ENCODE assay signal across 11 cellular contexts in genomic region chr14:51448831-51449665, GRCh38.
DNase-seq lines count a peak whose midpoint lies in the region; ATAC-seq, FAIRE-seq and TF ChIP-seq lines count a peak whose summit lies in the region.
"Had no signal": no experiment of that assay in that cellular context is flagged by ENCODE, and none has a peak within 500 bp of the region (broad histone marks: within the 10 kb centered on the region; RNA-seq: fewer than 3 reads in every experiment).

No MANE protein-coding gene starts in this region.

- DNase-seq in Right ventricle myocardium inferior (ENCODE audit: missing footprints) (no peak), right atrium auricular region (ENCODE audit: low spot score) (no peak), cardiac fibroblast (ENCODE audit: low read depth in 2 of 2) (peak; percentile 75 to 86), kidney (peak; percentile 78), aorta (peak in 1 of 2 donors; percentile 51)
- no peak for DNase-seq in activated CD4-positive, alpha-beta T cell treated with anti-CD3 and anti-CD28 coated beads, Interleukin-2, amount 50 U/mL, for 1 hour
- DNase-seq: activated CD8-positive, alpha-beta T cell treated with anti-CD3 and anti-CD28 coated beads, Interleukin-2, amount 10 ng/mL, durations not matched to agents 7 days and 5 days; NCI-H1105 treated with DMSO at 0.1 percent for 48 hours had no signal

- H3K4me1 ChIP-seq in right atrium auricular region (peaks cover 0 to 9% of the 10 kb centered on the region in 2 donors), kidney (ENCODE audit: control insufficient read depth in 1 of 2, insufficient read depth in 1 of 2, low read depth in 1 of 2, low read length in 2 of 2) (no peaks in the 10 kb centered on the region), aorta (ENCODE audit: control insufficient read depth in 1 of 2, insufficient read depth in 2 of 2, low read length in 2 of 2) (no peaks in the 10 kb centered on the region)

- H3K9ac ChIP-seq in kidney (ENCODE audit: low read length in 2 of 2): no peak overlapping the region

- H3K27me3 ChIP-seq in right atrium auricular region (no peaks in the 10 kb centered on the region), aorta (ENCODE audit: control insufficient read depth in 1 of 2, insufficient read depth in 2 of 2, low read length in 1 of 2) (no peaks in the 10 kb centered on the region)

- TF ChIP-seq CTCF in right atrium auricular region (IDR thresholded peaks at IDR 0.05) (no peak), cardiac fibroblast (IDR thresholded peaks at IDR 0.05; ENCODE audit: low read depth, low read length) (no peak), kidney (IDR thresholded peaks at IDR 0.05; ENCODE audit: borderline replicate concordance, extremely low read depth, insufficient read depth) (no peak)

- intact Hi-C loops in Right ventricle myocardium inferior (cut with DNase I): no loop called here
- intact Hi-C loops in kidney (cut with DNase I): no loop called here
- intact Hi-C loops in aorta (cut with DNase I): loop anchor here in 1 of 2 donors (5.0 to 10.0 kb wide), 2 partner anchors 164 to 203 kb away; partner anchors contain the start of gene FRMD6

- ATAC-seq in Right ventricle myocardium inferior (peak; percentile 94), aorta (ENCODE audit: low FRiP score) (peak; percentile 75), HG03097 (IDR thresholded peaks at IDR 0.05; ENCODE audit: low FRiP score, unreplicated experiment) (no peak), HG03135 (IDR thresholded peaks at IDR 0.05; ENCODE audit: unreplicated experiment) (no peak)
- ATAC-seq: activated CD8-positive, alpha-beta T cell treated with anti-CD3 and anti-CD28 coated beads, Interleukin-2, amount 10 ng/mL, durations not matched to agents 7 days and 5 days had no signal

- WGBS in aorta, 2 donors: 11 to 15% methylated on average over 2 of the region's 2 CpGs

- FAIRE-seq in kidney (lab: Jason Lieb, UNC): no peak
- FAIRE-seq: colon had no signal

- H3K4me3 ChIP-seq in right atrium auricular region: no peak overlapping the region
- no peak overlapping the region for H3K4me3 ChIP-seq in cardiac fibroblast (replicated peaks in 1 of 2; ENCODE audit: low read depth in 2 of 2, low read length in 2 of 2)
- H3K4me3 ChIP-seq in kidney (ENCODE audit: low read length in 2 of 2): no peak overlapping the region
- H3K4me3 ChIP-seq in aorta (ENCODE audit: low read length in 2 of 2): no peak overlapping the region

- H3K36me3 ChIP-seq in right atrium auricular region (no peaks in the 10 kb centered on the region), kidney (ENCODE audit: control insufficient read depth in 1 of 2, insufficient read depth in 2 of 2, low read length in 2 of 2) (no peaks in the 10 kb centered on the region), aorta (ENCODE audit: control insufficient read depth in 1 of 2, insufficient read depth in 2 of 2, low read length in 1 of 2) (no peaks in the 10 kb centered on the region)

- H3K27ac ChIP-seq in right atrium auricular region (no peak overlapping the region), kidney (ENCODE audit: low read depth in 2 of 2, low read length in 2 of 2) (no peak overlapping the region), aorta (ENCODE audit: low read depth in 1 of 2, low read length in 2 of 2) (no peak overlapping the region)

- H3K9me3 ChIP-seq in right atrium auricular region: no peaks in the 10 kb centered on the region
- no peaks in the 10 kb centered on the region for H3K9me3 ChIP-seq in kidney (ENCODE audit: control insufficient read depth in 1 of 2, low read length in 2 of 2)
- H3K9me3 ChIP-seq in aorta (ENCODE audit: control insufficient read depth, low read length): no peaks in the 10 kb centered on the region

Comparison
In these comparisons a context has a peak if more than half of its experiments do, and no peak if none do; other contexts are left out.
1. ATAC-seq: peak in Right ventricle myocardium inferior (single experiment) and aorta (single experiment); none in HG03097 (single experiment) and HG03135 (single experiment).
2. DNase-seq: peak in cardiac fibroblast (2 of 2) and kidney (single experiment); none in Right ventricle myocardium inferior (single experiment), right atrium auricular region (single experiment) and activated CD4-positive, alpha-beta T cell treated with anti-CD3 and anti-CD28 coated beads, Interleukin-2, amount 50 U/mL, for 1 hour (single experiment).